8 cellular contexts compared by ENCODE assay signal in the genomic region with DNA sequence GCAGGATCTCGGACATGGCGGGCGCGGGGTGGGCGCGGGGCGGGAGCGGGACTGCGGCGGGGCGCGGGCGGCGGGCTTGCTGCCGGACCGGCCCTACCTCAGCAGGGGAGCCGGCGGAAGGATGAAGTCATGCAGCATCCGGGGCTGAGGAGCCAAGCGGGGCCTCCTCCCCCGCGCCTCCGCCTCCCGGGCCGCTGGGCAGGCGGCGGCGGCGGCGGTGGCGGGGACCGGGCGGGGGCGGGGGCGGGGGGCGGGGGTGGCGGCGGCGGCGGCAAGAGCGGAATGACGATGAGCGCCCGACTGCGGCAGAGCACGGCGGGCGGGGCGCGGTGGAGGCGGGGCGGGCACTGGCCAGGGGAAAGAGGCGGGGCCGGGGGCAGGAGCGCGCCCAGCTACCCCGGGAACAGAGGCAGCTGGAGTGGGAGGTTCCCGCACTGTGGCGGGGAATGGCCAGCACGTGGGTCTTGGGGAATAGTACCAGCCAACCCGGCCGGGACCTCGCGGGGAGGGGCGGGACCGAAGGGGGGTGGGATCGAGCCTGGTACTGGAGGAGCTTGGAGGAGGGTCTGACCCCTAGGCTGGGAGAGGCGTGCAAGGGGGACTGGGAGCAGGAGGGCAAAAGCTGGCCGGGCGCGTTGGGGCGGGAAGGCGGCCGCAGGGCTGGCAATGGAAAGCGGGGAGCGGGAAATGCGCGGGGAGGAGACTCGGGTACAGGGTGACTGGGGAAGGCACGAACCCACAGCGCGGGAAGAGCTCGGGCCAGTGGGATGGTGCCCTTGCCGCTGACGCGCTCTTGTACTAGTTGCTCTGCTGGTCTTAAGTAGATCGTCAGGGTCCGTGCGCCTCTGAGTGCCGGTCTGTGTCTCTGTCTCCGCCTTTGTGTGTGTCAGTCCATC. TPM values are rescaled to one million over a fixed set of nuclear protein-coding genes. Genes with fewer than 3 reads are reported as not detected.
A peak's percentile ranks its signal among the peaks of the same experiment; 100 is the strongest.
DNase-seq lines count a peak whose midpoint lies in the region; ATAC-seq lines count a peak whose summit lies in the region.

A gene (minus strand): TSS at position 284 of the 896 bp plus-strand sequence. CDS start 268 bp downstream, at position 16.

- peak; percentile 67 for DNase-seq in ACHN
- DNase-seq in NCI-H1417 (lab: John Stamatoyannopoulos, UW), result peak; percentile 92 to 98 (median 97)
- DNase-seq in SKM-1 treated with dmso at 0.1 percent for 144 hours (lab: John Stamatoyannopoulos, UW; ENCODE audit: unreplicated experiment), result peak; percentile 36
- DNase-seq in amniotic stem cell (lab: John Stamatoyannopoulos, UW), result peak; percentile 14
- peak; percentile 64 for DNase-seq in left ventricle myocardium superior
- DNase-seq in posterior vena cava (ENCODE audit: low spot score), result peak; percentile 83

- intact Hi-C loops in left ventricle myocardium superior (cut with micrococcal nuclease), result no loop called here
- intact Hi-C loops in posterior vena cava (cut with DNase I), result no loop called here

- ATAC-seq in GM19397 (IDR thresholded peaks at IDR 0.05; ENCODE audit: unreplicated experiment) (peak; percentile 48), left ventricle myocardium superior (peak; percentile 69), GM18861 (IDR thresholded peaks at IDR 0.05; ENCODE audit: unreplicated experiment) (no peak)

- in situ Hi-C loops in ACHN (cut with HindIII; ENCODE audit: low pct_ligation_motif_present, low pct_unique_long_range_greater_than_20kb, low sequenced_read_pairs), result no loop called here

RNA-seq across cellular contexts. Expression of the gene that starts here (rescaled TPM):
- total RNA-seq in left ventricle myocardium superior (not detected), posterior vena cava (under 1 TPM in 1 of 2 donors, not detected in 1; 0.24 TPM)

Comparison
In these comparisons a context has a peak if more than half of its experiments do, and no peak if none do; other contexts are left out.
1. Peak in DNase-seq and ATAC-seq in left ventricle myocardium superior; RNA of the gene not detected or under 1 TPM.
2. Peak in DNase-seq in posterior vena cava; RNA of the gene not detected or under 1 TPM.
3. DNase-seq: peak in every context shown above with its lines; median percentile 97 in NCI-H1417; 83 in posterior vena cava; 67 in ACHN; 64 in left ventricle myocardium superior; 36 in SKM-1 treated with dmso at 0.1 percent for 144 hours; 14 in amniotic stem cell.